In genomic region chr1:232352956-232353355, GRCh38 we compare ENCODE assay signal across 13 cellular contexts.
"Had no signal": no experiment of that assay in that cellular context is flagged by ENCODE, and none has a peak within 500 bp of the region (broad histone marks: within the 10 kb centered on the region; RNA-seq: fewer than 3 reads in every experiment).

No MANE protein-coding gene starts in this region.

- ATAC-seq: foreskin keratinocyte; left ventricle myocardium superior; naive thymus-derived CD4-positive, alpha-beta T cell; sciatic nerve had no signal

- H3K4me1 ChIP-seq: colonic mucosa, foreskin keratinocyte had no signal

- H3K9me3 ChIP-seq: colonic mucosa, esophagus squamous epithelium, neutrophil had no signal

- H3K27ac ChIP-seq: colonic mucosa, esophagus squamous epithelium, foreskin keratinocyte, neutrophil, skin epidermis had no signal

- H3K27me3 ChIP-seq: colonic mucosa, esophagus squamous epithelium had no signal

- H3K36me3 ChIP-seq: colonic mucosa, esophagus squamous epithelium, neutrophil had no signal

- H3K4me3 ChIP-seq: colonic mucosa, esophagus squamous epithelium, lung, skin epidermis had no signal

- DNase-seq: colonic mucosa; dermis blood vessel endothelial cell; esophagus squamous epithelium; foreskin keratinocyte; immature natural killer cell; left ventricle myocardium superior; naive thymus-derived CD4-positive, alpha-beta T cell; posterior cingulate gyrus; stimulated activated naive CD4-positive, alpha-beta T cell had no signal
